28 cellular contexts compared by ENCODE assay signal in genomic region chr4:43457866-43458265, GRCh38.
DNase-seq lines count a peak whose midpoint lies in the region; ATAC-seq and TF ChIP-seq lines count a peak whose summit lies in the region.
"Had no signal": no experiment of that assay in that cellular context is flagged by ENCODE, and none has a peak within 500 bp of the region (broad histone marks: within the 10 kb centered on the region; RNA-seq: fewer than 3 reads in every experiment).

No MANE protein-coding gene starts in this region.

- peaks cover 17% of the 10 kb centered on the region for H3F3A ChIP-seq in PC-3 (ENCODE audit: low read length, unreplicated experiment)

- no peaks in the 10 kb centered on the region for H4K20me1 ChIP-seq in PC-3 (ENCODE audit: low read length)

- no TSS peak for BruUV-seq in PC-3 (replicated peaks; lab: Mats Ljungman, UMichigan)

- 0 out of 2 replicates have a peak overlapping the region, but pooled peaks have one; percentile 11 for H3K4me3 ChIP-seq in PC-3 (ENCODE audit: low read length)
- H3K4me3 ChIP-seq: gastrocnemius medialis, ovary, Peyer's patch, SJSA1 had no signal

- H3K36me3 Mint-ChIP-seq in activated CD4-positive, alpha-beta T cell treated with anti-CD3 and anti-CD28 coated beads, Interleukin-2, amount 10 ng/mL, durations not matched to agents 7 days and 5 days (ENCODE audit: low read depth) = no peaks in the 10 kb centered on the region
- H3K36me3 Mint-ChIP-seq: activated CD4-positive, alpha-beta memory T cell treated with anti-CD3 and anti-CD28 coated beads for 36 hours; stimulated activated memory B cell treated with anti-CD40 and anti-IgM and Interleukin-4, amounts not matched to agents 10 μg/mL and 1 μg/mL and 100 μg/mL, for 72 hours; type B pancreatic cell had no signal

- peak overlapping the region; percentile 78 for H3K4me2 ChIP-seq in PC-3 (ENCODE audit: low read length)

- H3K9ac ChIP-seq in PC-3 (ENCODE audit: low read length) = no peak overlapping the region

- CTCF ChIA-PET in PC-3 (lab: Charles Lee) = no interaction called here
- CTCF ChIA-PET in activated CD4-positive, alpha-beta T cell treated with anti-CD3 and anti-CD28 coated beads, Interleukin-2, amount 10 ng/mL, durations not matched to agents 7 days and 5 days (lab: Charles Lee) = no interaction called here

- no peaks in the 10 kb centered on the region for H3K9me3 ChIP-seq in PC-3 (ENCODE audit: low read length)
- H3K9me3 ChIP-seq: gastrocnemius medialis, ovary, Peyer's patch, SJSA1 had no signal

- H3K27ac Mint-ChIP-seq in activated CD4-positive, alpha-beta T cell treated with anti-CD3 and anti-CD28 coated beads, Interleukin-2, amount 10 ng/mL, durations not matched to agents 7 days and 5 days = no peak overlapping the region
- H3K27ac Mint-ChIP-seq: activated B cell treated with CpG ODN at 0.5 μM for 24 hours; activated CD4-positive, alpha-beta memory T cell treated with anti-CD3 and anti-CD28 coated beads for 36 hours; activated naive CD8-positive, alpha-beta T cell treated with anti-CD3 and anti-CD28 coated beads, Interleukin-2, amount 50 U/mL, for 24 hours; activated T-cell treated with anti-CD3 and anti-CD28 coated beads, Interleukin-2, amount 50 U/mL, for 72 hours; CD4-positive, alpha-beta T cell; stimulated activated memory B cell treated with anti-CD40 and anti-IgM and Interleukin-4, amounts not matched to agents 10 μg/mL and 1 μg/mL and 100 μg/mL, for 72 hours; type B pancreatic cell had no signal

- H3K27ac ChIP-seq in PC-3 (ENCODE audit: low read length) (peak overlapping the region; percentile 87), epithelial cell of prostate (peak overlapping the region; percentile 84)
- H3K27ac ChIP-seq: gastrocnemius medialis, ovary, Peyer's patch, SJSA1 had no signal

- peak; percentile 38 for DNase-seq in NCI-H510A treated with DMSO at 0.1 percent for 48 hours (lab: John Stamatoyannopoulos, UW)
- no peak for DNase-seq in NCI-H510A (lab: John Stamatoyannopoulos, UW)
- DNase-seq in PC-3 = peak; percentile 90
- DNase-seq in epithelial cell of prostate (ENCODE audit: low read depth, low spot score) = peak; percentile 87
- DNase-seq in OCI-M2 (lab: John Stamatoyannopoulos, UW; ENCODE audit: unreplicated experiment) = no peak
- no peak for DNase-seq in activated CD4-positive, alpha-beta T cell treated with anti-CD3 and anti-CD28 coated beads, Interleukin-2, amount 10 ng/mL, durations not matched to agents 7 days and 5 days
- no peak for DNase-seq in amygdala (lab: John Stamatoyannopoulos, UW)
- DNase-seq in MV-4-11 (lab: John Stamatoyannopoulos, UW) = no peak
- DNase-seq: 8988T; activated B cell treated with CpG ODN at 0.5 μM for 24 hours; activated CD4-positive, alpha-beta memory T cell treated with anti-CD3 and anti-CD28 coated beads for 36 hours; activated naive CD4-positive, alpha-beta T cell; activated naive CD8-positive, alpha-beta T cell treated with anti-CD3 and anti-CD28 coated beads, Interleukin-2, amount 50 U/mL, for 24 hours; activated T-cell treated with anti-CD3 and anti-CD28 coated beads, Interleukin-2, amount 50 U/mL, for 72 hours; AML-193; CD4-positive, alpha-beta T cell; dermis blood vessel endothelial cell; DND-41; gastrocnemius medialis; hippocampal formation; mesenchymal stem cell; NCI-H1105; ovary; Peyer's patch; substantia nigra had no signal

- H3K9me3 Mint-ChIP-seq in activated CD4-positive, alpha-beta T cell treated with anti-CD3 and anti-CD28 coated beads, Interleukin-2, amount 10 ng/mL, durations not matched to agents 7 days and 5 days = peaks cover 3% of the 10 kb centered on the region
- H3K9me3 Mint-ChIP-seq: activated B cell treated with CpG ODN at 0.5 μM for 24 hours; activated CD4-positive, alpha-beta memory T cell treated with anti-CD3 and anti-CD28 coated beads for 36 hours; activated naive CD8-positive, alpha-beta T cell treated with anti-CD3 and anti-CD28 coated beads, Interleukin-2, amount 50 U/mL, for 24 hours; CD4-positive, alpha-beta T cell; stimulated activated memory B cell treated with anti-CD40 and anti-IgM and Interleukin-4, amounts not matched to agents 10 μg/mL and 1 μg/mL and 100 μg/mL, for 72 hours; type B pancreatic cell had no signal

- POLR2A ChIA-PET in PC-3 (lab: Charles Lee; ENCODE audit: unreplicated experiment) = no interaction called here
- POLR2A ChIA-PET in activated CD4-positive, alpha-beta T cell treated with anti-CD3 and anti-CD28 coated beads, Interleukin-2, amount 10 ng/mL, durations not matched to agents 7 days and 5 days (lab: Charles Lee) = no interaction called here

- H3K27me3 Mint-ChIP-seq in activated CD4-positive, alpha-beta T cell treated with anti-CD3 and anti-CD28 coated beads, Interleukin-2, amount 10 ng/mL, durations not matched to agents 7 days and 5 days = no peaks in the 10 kb centered on the region
- H3K27me3 Mint-ChIP-seq: activated B cell treated with CpG ODN at 0.5 μM for 24 hours; activated CD4-positive, alpha-beta memory T cell treated with anti-CD3 and anti-CD28 coated beads for 36 hours; activated naive CD8-positive, alpha-beta T cell treated with anti-CD3 and anti-CD28 coated beads, Interleukin-2, amount 50 U/mL, for 24 hours; CD4-positive, alpha-beta T cell; stimulated activated memory B cell treated with anti-CD40 and anti-IgM and Interleukin-4, amounts not matched to agents 10 μg/mL and 1 μg/mL and 100 μg/mL, for 72 hours; type B pancreatic cell had no signal

- H3K4me1 Mint-ChIP-seq in activated CD4-positive, alpha-beta T cell treated with anti-CD3 and anti-CD28 coated beads, Interleukin-2, amount 10 ng/mL, durations not matched to agents 7 days and 5 days = no peaks in the 10 kb centered on the region
- H3K4me1 Mint-ChIP-seq: activated B cell treated with CpG ODN at 0.5 μM for 24 hours; activated naive CD8-positive, alpha-beta T cell treated with anti-CD3 and anti-CD28 coated beads, Interleukin-2, amount 50 U/mL, for 24 hours; stimulated activated memory B cell treated with anti-CD40 and anti-IgM and Interleukin-4, amounts not matched to agents 10 μg/mL and 1 μg/mL and 100 μg/mL, for 72 hours had no signal

- no peak for TF ChIP-seq CTCF in PC-3 (conservative IDR thresholded peaks at IDR 0.05; ENCODE audit: low read depth, low read length)

- H2AFZ ChIP-seq in PC-3 (ENCODE audit: low read length) = peak overlapping the region; percentile 40

- H3K36me3 ChIP-seq in PC-3 (ENCODE audit: low read depth, low read length) = no peaks in the 10 kb centered on the region
- H3K36me3 ChIP-seq: gastrocnemius medialis, ovary, Peyer's patch, SJSA1 had no signal

- no peaks in the 10 kb centered on the region for H3K27me3 ChIP-seq in PC-3 (ENCODE audit: low read length)
- H3K27me3 ChIP-seq: gastrocnemius medialis, ovary, Peyer's patch, SJSA1 had no signal

- no peaks in the 10 kb centered on the region for H3K9me2 ChIP-seq in PC-3 (replicated peaks; ENCODE audit: low read length)

- H3K79me2 ChIP-seq in PC-3 (ENCODE audit: low read length) = no peaks in the 10 kb centered on the region

- intact Hi-C loops in PC-3 (cut with micrococcal nuclease) = loop anchor here (2.0 to 10.0 kb wide), 2 partner anchors 103 to 325 kb away; no protein-coding TSS in a partner anchor

- H3K4me3 Mint-ChIP-seq in activated CD4-positive, alpha-beta T cell treated with anti-CD3 and anti-CD28 coated beads, Interleukin-2, amount 10 ng/mL, durations not matched to agents 7 days and 5 days = no peak overlapping the region
- H3K4me3 Mint-ChIP-seq: activated B cell treated with CpG ODN at 0.5 μM for 24 hours; activated CD4-positive, alpha-beta memory T cell treated with anti-CD3 and anti-CD28 coated beads for 36 hours; activated naive CD8-positive, alpha-beta T cell treated with anti-CD3 and anti-CD28 coated beads, Interleukin-2, amount 50 U/mL, for 24 hours; activated T-cell treated with anti-CD3 and anti-CD28 coated beads, Interleukin-2, amount 50 U/mL, for 72 hours; CD4-positive, alpha-beta T cell; stimulated activated memory B cell treated with anti-CD40 and anti-IgM and Interleukin-4, amounts not matched to agents 10 μg/mL and 1 μg/mL and 100 μg/mL, for 72 hours; type B pancreatic cell had no signal

- peak; percentile 90 for ATAC-seq in PC-3
- ATAC-seq: activated naive CD8-positive, alpha-beta T cell treated with anti-CD3 and anti-CD28 coated beads, Interleukin-2, amount 50 U/mL, for 24 hours; activated T-cell treated with anti-CD3 and anti-CD28 coated beads, Interleukin-2, amount 50 U/mL, for 72 hours; gastrocnemius medialis; stimulated activated memory B cell treated with anti-CD40 and anti-IgM and Interleukin-4, amounts not matched to agents 10 μg/mL and 1 μg/mL and 100 μg/mL, for 72 hours had no signal

- H3K4me1 ChIP-seq in PC-3 (ENCODE audit: insufficient read depth, low read length) = peaks cover 35% of the 10 kb centered on the region
- H3K4me1 ChIP-seq: gastrocnemius medialis, Peyer's patch, SJSA1 had no signal

Comparison
In these comparisons a context has a peak if more than half of its experiments do, and no peak if none do; other contexts are left out.
1. DNase-seq: peak in NCI-H510A treated with DMSO at 0.1 percent for 48 hours (single experiment), PC-3 (single experiment) and epithelial cell of prostate (single experiment); none in NCI-H510A (single experiment), OCI-M2 (single experiment), activated CD4-positive, alpha-beta T cell treated with anti-CD3 and anti-CD28 coated beads, Interleukin-2, amount 10 ng/mL, durations not matched to agents 7 days and 5 days (single experiment), amygdala (0 of 56) and MV-4-11 (single experiment).